ENCODE assay signal across 8 cellular contexts in the genomic region with DNA sequence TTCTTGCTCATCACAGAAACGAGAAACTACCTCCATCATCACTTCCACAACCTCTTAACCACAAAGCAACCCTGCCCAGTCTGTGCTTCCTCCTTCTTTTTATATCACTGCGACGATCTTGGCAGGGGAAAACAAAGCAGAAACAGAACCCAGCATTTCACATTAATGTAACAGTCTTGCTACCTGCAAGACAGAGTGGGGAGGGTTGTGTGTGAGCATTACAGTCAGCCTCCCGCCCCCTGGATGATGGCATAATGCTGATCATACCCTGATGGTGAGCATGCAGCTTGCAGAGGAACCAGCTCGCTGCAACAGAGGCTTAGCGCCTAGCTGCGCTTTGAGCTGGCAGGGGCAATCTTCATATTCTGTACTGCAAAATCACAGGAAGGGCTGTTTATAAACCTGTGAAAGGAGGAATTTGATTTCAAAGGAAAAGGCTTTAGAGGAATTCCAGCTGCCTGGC.
A peak's percentile ranks its signal among the peaks of the same experiment; 100 is the strongest.
DNase-seq lines count a peak whose midpoint lies in the region; ATAC-seq and TF ChIP-seq lines count a peak whose summit lies in the region.

No MANE protein-coding gene starts in this region.

- TF ChIP-seq RAD21 in SK-N-SH (IDR thresholded peaks at IDR 0.05; ENCODE audit: low read length), result no peak

- H3K36me3 Mint-ChIP-seq in activated naive CD8-positive, alpha-beta T cell treated with anti-CD3 and anti-CD28 coated beads for 36 hours, result no peaks in the 10 kb centered on the region
- H3K36me3 Mint-ChIP-seq in natural killer cell treated with Interleukin-12 subunit alpha and Interleukin-12 subunit beta and Interleukin-15 and Interleukin-18, amount 100 ng/mL, for 72 hours, result no peaks in the 10 kb centered on the region

- no peaks in the 10 kb centered on the region for H3K9me3 Mint-ChIP-seq in activated naive CD8-positive, alpha-beta T cell treated with anti-CD3 and anti-CD28 coated beads for 36 hours
- H3K9me3 Mint-ChIP-seq in natural killer cell treated with Interleukin-12 subunit alpha and Interleukin-12 subunit beta and Interleukin-15 and Interleukin-18, amount 100 ng/mL, for 72 hours, result no peaks in the 10 kb centered on the region

- H3F3A ChIP-seq in SK-N-SH (replicated peaks; ENCODE audit: insufficient read depth), result peaks cover 39% of the 10 kb centered on the region

- peaks cover 17% of the 10 kb centered on the region for H3K27me3 Mint-ChIP-seq in activated naive CD8-positive, alpha-beta T cell treated with anti-CD3 and anti-CD28 coated beads for 36 hours
- H3K27me3 Mint-ChIP-seq in natural killer cell treated with Interleukin-12 subunit alpha and Interleukin-12 subunit beta and Interleukin-15 and Interleukin-18, amount 100 ng/mL, for 72 hours, result peaks cover 0 to 2% of the 10 kb centered on the region in 2 donors

- ATAC-seq in GM18520 (IDR thresholded peaks at IDR 0.05; ENCODE audit: unreplicated experiment), result peak; percentile 53
- peak; percentile 81 for ATAC-seq in HG02973 (IDR thresholded peaks at IDR 0.05; ENCODE audit: unreplicated experiment)
- peak; percentile 36 to 66 for ATAC-seq in natural killer cell treated with Interleukin-12 subunit alpha and Interleukin-12 subunit beta and Interleukin-15 and Interleukin-18, amount 100 ng/mL, for 72 hours

- H3K79me2 ChIP-seq in SK-N-SH (ENCODE audit: insufficient read depth), result no peaks in the 10 kb centered on the region

- H3K9me2 ChIP-seq in SK-N-SH, result no peaks in the 10 kb centered on the region

- H3K4me2 ChIP-seq in SK-N-SH, result peak overlapping the region; percentile 75

- CTCF ChIA-PET in SK-N-SH (lab: Yijun Ruan, JAX), result no interaction called here

- H3K4me3 Mint-ChIP-seq in activated naive CD8-positive, alpha-beta T cell treated with anti-CD3 and anti-CD28 coated beads for 36 hours, result peak overlapping the region; percentile 4
- H3K4me3 Mint-ChIP-seq in natural killer cell treated with Interleukin-12 subunit alpha and Interleukin-12 subunit beta and Interleukin-15 and Interleukin-18, amount 100 ng/mL, for 72 hours, result peak overlapping the region; percentile 31

- WGBS in SK-N-SH (ENCODE audit: low lambda C conversion rate), result 12% methylated on average over 7 of the region's 7 CpGs

- H3K27me3 ChIP-seq in SK-N-SH (ENCODE audit: insufficient read depth), result no peaks in the 10 kb centered on the region

- no peak for DNase-seq in SK-N-SH
- DNase-seq in activated naive CD8-positive, alpha-beta T cell treated with anti-CD3 and anti-CD28 coated beads for 36 hours, result peak; percentile 38
- no peak for DNase-seq in natural killer cell treated with Interleukin-12 subunit alpha and Interleukin-12 subunit beta and Interleukin-15 and Interleukin-18, amount 100 ng/mL, for 72 hours (ENCODE audit: low spot score)
- peak; percentile 32 for DNase-seq in superior temporal gyrus (ENCODE audit: extremely low spot score)
- no peak for DNase-seq in DMS79 (lab: John Stamatoyannopoulos, UW)
- DNase-seq in NCI-H446 (lab: John Stamatoyannopoulos, UW), result no peak

- peak overlapping the region; percentile 66 for H2AFZ ChIP-seq in SK-N-SH (ENCODE audit: low read depth)

- POLR2A ChIA-PET in SK-N-SH (lab: Yijun Ruan, JAX), result no interaction called here

- no peaks in the 10 kb centered on the region for H3K9me3 ChIP-seq in SK-N-SH

- H3K27ac Mint-ChIP-seq in activated naive CD8-positive, alpha-beta T cell treated with anti-CD3 and anti-CD28 coated beads for 36 hours, result no peak overlapping the region
- H3K27ac Mint-ChIP-seq in natural killer cell treated with Interleukin-12 subunit alpha and Interleukin-12 subunit beta and Interleukin-15 and Interleukin-18, amount 100 ng/mL, for 72 hours, result no peak overlapping the region

- peak overlapping the region; percentile 4 to 22; a peak in 3 of 4 replicates for H3K27ac ChIP-seq in SK-N-SH (ENCODE audit: low read depth in 2 of 2, low read length in 1 of 2)

- H3K36me3 ChIP-seq in SK-N-SH (replicated peaks in 1 of 2; ENCODE audit: control insufficient read depth in 1 of 2, insufficient read depth in 2 of 2, low read length in 1 of 2), result no peaks in the 10 kb centered on the region

- peak overlapping the region; percentile 33 to 40; a peak in 3 of 4 replicates for H3K4me3 ChIP-seq in SK-N-SH (ENCODE audit: low read depth in 2 of 2, low read length in 1 of 2)

- peaks cover 0 to 27% of the 10 kb centered on the region in 2 experiments; a peak in 3 of 4 replicates for H3K4me1 ChIP-seq in SK-N-SH (ENCODE audit: control insufficient read depth in 1 of 2, insufficient read depth in 2 of 2, low read depth in 1 of 2, low read length in 1 of 2)

- 0 out of 2 replicates have a peak overlapping the region, but pooled peaks have one; percentile 1 for H3K9ac ChIP-seq in SK-N-SH

- peak; percentile 24 to 62; a peak in 2 of 4 replicates for TF ChIP-seq EP300 in SK-N-SH (IDR thresholded peaks at IDR 0.05; ENCODE audit: borderline replicate concordance in 1 of 2, low read depth in 1 of 2, low read length in 1 of 2)

- H3K4me1 Mint-ChIP-seq in activated naive CD8-positive, alpha-beta T cell treated with anti-CD3 and anti-CD28 coated beads for 36 hours, result peaks cover 12% of the 10 kb centered on the region
- peaks cover 6 to 15% of the 10 kb centered on the region in 2 donors for H3K4me1 Mint-ChIP-seq in natural killer cell treated with Interleukin-12 subunit alpha and Interleukin-12 subunit beta and Interleukin-15 and Interleukin-18, amount 100 ng/mL, for 72 hours (ENCODE audit: low read depth in 2 of 2)

- no peaks in the 10 kb centered on the region for H4K20me1 ChIP-seq in SK-N-SH (ENCODE audit: insufficient read depth)

- TF ChIP-seq CTCF in SK-N-SH (IDR thresholded peaks at IDR 0.05), result no peak

TF ChIP-seq in SK-N-SH, 30 proteins besides CTCF, POLR2A, EP300 and RAD21 (continues in another document):
- TF ChIP-seq NFIC (IDR thresholded peaks at IDR 0.05; ENCODE audit: borderline replicate concordance) (peak; percentile 68), EZH2phosphoT487 (IDR thresholded peaks at IDR 0.05; ENCODE audit: borderline replicate concordance, low read depth) (no peak), FOXM1 (IDR thresholded peaks at IDR 0.05; ENCODE audit: low read depth) (no peak), NRF1 (IDR thresholded peaks at IDR 0.05; ENCODE audit: low read depth, low read length) (no peak), TCF12 (IDR thresholded peaks at IDR 0.05) (peak; percentile 92), RXRA (IDR thresholded peaks at IDR 0.05; ENCODE audit: borderline replicate concordance, low read depth) (peak; percentile 33; the same call in 1 of the 2 replicates), FOSL2 (IDR thresholded peaks at IDR 0.05; ENCODE audit: borderline replicate concordance, low read depth) (0 out of 2 replicates have a peak, but pooled peaks have one; percentile 21), TEAD4 (IDR thresholded peaks at IDR 0.05; ENCODE audit: borderline replicate concordance, insufficient read depth) (no peak), ELF1 (IDR thresholded peaks at IDR 0.05) (no peak), YY1 (IDR thresholded peaks at IDR 0.05; ENCODE audit: low read depth) (0 out of 2 replicates have a peak, but pooled peaks have one; percentile 31), JUND (IDR thresholded peaks at IDR 0.05) (peak; percentile 38; the same call in 1 of the 2 replicates), RCOR1 (IDR thresholded peaks at IDR 0.05; ENCODE audit: low read length) (no peak), MEF2A (IDR thresholded peaks at IDR 0.05; ENCODE audit: borderline replicate concordance, low read depth) (no peak; the same call in 1 of the 2 replicates)
- TF ChIP-seq, protein P1, sequence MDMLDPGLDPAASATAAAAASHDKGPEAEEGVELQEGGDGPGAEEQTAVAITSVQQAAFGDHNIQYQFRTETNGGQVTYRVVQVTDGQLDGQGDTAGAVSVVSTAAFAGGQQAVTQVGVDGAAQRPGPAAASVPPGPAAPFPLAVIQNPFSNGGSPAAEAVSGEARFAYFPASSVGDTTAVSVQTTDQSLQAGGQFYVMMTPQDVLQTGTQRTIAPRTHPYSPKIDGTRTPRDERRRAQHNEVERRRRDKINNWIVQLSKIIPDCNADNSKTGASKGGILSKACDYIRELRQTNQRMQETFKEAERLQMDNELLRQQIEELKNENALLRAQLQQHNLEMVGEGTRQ (IDR thresholded peaks at IDR 0.05; ENCODE audit: borderline replicate concordance, low read depth, low read length), result no peak
- TF ChIP-seq, protein P2, sequence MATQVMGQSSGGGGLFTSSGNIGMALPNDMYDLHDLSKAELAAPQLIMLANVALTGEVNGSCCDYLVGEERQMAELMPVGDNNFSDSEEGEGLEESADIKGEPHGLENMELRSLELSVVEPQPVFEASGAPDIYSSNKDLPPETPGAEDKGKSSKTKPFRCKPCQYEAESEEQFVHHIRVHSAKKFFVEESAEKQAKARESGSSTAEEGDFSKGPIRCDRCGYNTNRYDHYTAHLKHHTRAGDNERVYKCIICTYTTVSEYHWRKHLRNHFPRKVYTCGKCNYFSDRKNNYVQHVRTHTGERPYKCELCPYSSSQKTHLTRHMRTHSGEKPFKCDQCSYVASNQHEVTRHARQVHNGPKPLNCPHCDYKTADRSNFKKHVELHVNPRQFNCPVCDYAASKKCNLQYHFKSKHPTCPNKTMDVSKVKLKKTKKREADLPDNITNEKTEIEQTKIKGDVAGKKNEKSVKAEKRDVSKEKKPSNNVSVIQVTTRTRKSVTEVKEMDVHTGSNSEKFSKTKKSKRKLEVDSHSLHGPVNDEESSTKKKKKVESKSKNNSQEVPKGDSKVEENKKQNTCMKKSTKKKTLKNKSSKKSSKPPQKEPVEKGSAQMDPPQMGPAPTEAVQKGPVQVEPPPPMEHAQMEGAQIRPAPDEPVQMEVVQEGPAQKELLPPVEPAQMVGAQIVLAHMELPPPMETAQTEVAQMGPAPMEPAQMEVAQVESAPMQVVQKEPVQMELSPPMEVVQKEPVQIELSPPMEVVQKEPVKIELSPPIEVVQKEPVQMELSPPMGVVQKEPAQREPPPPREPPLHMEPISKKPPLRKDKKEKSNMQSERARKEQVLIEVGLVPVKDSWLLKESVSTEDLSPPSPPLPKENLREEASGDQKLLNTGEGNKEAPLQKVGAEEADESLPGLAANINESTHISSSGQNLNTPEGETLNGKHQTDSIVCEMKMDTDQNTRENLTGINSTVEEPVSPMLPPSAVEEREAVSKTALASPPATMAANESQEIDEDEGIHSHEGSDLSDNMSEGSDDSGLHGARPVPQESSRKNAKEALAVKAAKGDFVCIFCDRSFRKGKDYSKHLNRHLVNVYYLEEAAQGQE (IDR thresholded peaks at IDR 0.05; ENCODE audit: low read depth, low read length), result 0 out of 2 replicates have a peak, but pooled peaks have one; percentile 3
- TF ChIP-seq, protein P3, sequence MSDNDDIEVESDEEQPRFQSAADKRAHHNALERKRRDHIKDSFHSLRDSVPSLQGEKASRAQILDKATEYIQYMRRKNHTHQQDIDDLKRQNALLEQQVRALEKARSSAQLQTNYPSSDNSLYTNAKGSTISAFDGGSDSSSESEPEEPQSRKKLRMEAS (IDR thresholded peaks at IDR 0.05; ENCODE audit: low read depth), result peak; percentile 71; the same call in 1 of the 2 replicates

Comparison
In these comparisons a context has a peak if more than half of its experiments do, and no peak if none do; other contexts are left out.
1. DNase-seq: peak in activated naive CD8-positive, alpha-beta T cell treated with anti-CD3 and anti-CD28 coated beads for 36 hours (single experiment) and superior temporal gyrus (single experiment); none in SK-N-SH (single experiment), natural killer cell treated with Interleukin-12 subunit alpha and Interleukin-12 subunit beta and Interleukin-15 and Interleukin-18, amount 100 ng/mL, for 72 hours (single experiment), DMS79 (single experiment) and NCI-H446 (0 of 2).
2. Peak in every context shown above with its lines, with median percentiles within 50 percentile points of each other: ATAC-seq.